In the genomic region with DNA sequence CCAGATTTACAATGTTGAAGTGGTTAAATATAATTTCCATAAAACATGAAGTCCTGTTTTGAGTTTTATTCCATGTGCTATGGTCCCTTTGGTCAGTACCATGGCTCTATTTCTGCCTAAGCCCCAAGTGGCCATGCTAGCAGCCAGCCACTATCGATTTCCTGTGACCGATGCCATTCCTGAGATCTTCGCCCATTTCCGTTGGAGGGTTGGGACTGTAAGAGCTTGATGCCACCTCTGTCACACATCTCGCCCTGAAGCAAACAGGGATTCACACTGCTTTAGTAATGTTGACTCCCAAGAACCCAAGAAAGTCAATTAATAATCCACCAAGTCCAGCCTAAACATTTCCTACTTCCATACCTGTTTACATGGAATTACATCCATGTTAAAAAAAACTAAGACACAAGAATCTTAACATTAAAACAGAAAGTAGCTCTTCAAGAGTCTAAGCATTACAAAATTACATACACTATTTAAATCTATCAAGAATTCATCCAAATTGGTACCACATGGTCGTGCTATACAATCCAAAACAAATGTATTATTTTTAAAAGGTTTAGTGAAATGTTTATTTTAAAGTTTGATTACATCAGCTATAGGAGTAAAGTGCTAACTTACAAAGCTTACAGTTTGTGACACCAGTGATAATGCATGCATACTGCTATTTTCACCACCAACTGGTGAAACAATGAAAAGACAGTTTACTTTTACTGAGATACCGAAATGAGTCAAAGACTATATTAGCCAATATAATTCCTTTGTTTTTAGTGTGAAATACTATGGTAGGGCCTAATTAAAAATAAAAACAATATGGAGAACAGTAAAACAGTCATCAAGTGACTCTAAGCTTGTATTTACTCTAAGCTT, we compare ENCODE assay signal across 8 cellular contexts. TPM values are rescaled to one million over a fixed set of nuclear protein-coding genes. Genes with fewer than 3 reads are reported as not detected.
DNase-seq lines count a peak whose midpoint lies in the region; ATAC-seq and TF ChIP-seq lines count a peak whose summit lies in the region.

No MANE protein-coding gene starts in this region.

- H3K9ac ChIP-seq in BLaER1 = peak overlapping the region; percentile 100
- H3K9ac ChIP-seq in HUES48 (ENCODE audit: low read depth, low read length) = peak overlapping the region; percentile 14; the same call in 1 of the 2 replicates
- H3K9ac ChIP-seq in iPS-18a (ENCODE audit: low read length) = peak overlapping the region; percentile 1

- H3K27ac Mint-ChIP-seq in activated CD8-positive, alpha-beta T cell treated with anti-CD3 and anti-CD28 coated beads for 36 hours = peak overlapping the region; percentile 99

- H3K27me3 Mint-ChIP-seq in activated CD8-positive, alpha-beta T cell treated with anti-CD3 and anti-CD28 coated beads for 36 hours = no peaks in the 10 kb centered on the region

- H3K27me3 ChIP-seq in BLaER1 = no peaks in the 10 kb centered on the region
- no peaks in the 10 kb centered on the region for H3K27me3 ChIP-seq in HUES48 (ENCODE audit: control insufficient read depth, insufficient read depth, low read length)
- H3K27me3 ChIP-seq in iPS-18a (ENCODE audit: control insufficient read depth, insufficient read depth, low read length) = no peaks in the 10 kb centered on the region
- H3K27me3 ChIP-seq in tibial artery = no peaks in the 10 kb centered on the region

- intact Hi-C loops in activated CD8-positive, alpha-beta T cell treated with anti-CD3 and anti-CD28 coated beads for 36 hours (cut with micrococcal nuclease) = loop anchor here (5.0 kb wide), 2 partner anchors 77 to 122 kb away; a partner anchor contains a TSS
- intact Hi-C loops in tibial artery (cut with DNase I; ENCODE audit: low total_unique reads) = loop anchor here (10.0 kb wide), 1 partner anchor 145 kb away; no protein-coding TSS in a partner anchor

- peak; percentile 26 for TF ChIP-seq CTCF in activated CD8-positive, alpha-beta T cell treated with anti-CD3 and anti-CD28 coated beads for 36 hours (IDR thresholded peaks at IDR 0.05)
- TF ChIP-seq CTCF in tibial artery (IDR thresholded peaks at IDR 0.05) = peak in 1 of 2 experiments; percentile 17

- POLR2A ChIA-PET in activated CD8-positive, alpha-beta T cell treated with anti-CD3 and anti-CD28 coated beads for 36 hours (lab: Charles Lee) = interaction anchor here (0.6 to 36.9 kb wide), 8 partner anchors 24 to 284 kb away, joined by 3 to 1214 read pairs (median 4); a partner anchor contains a TSS

- H3K4me3 ChIP-seq in BLaER1 = peak overlapping the region; percentile 94
- H3K4me3 ChIP-seq in HUES48 (ENCODE audit: low read depth, low read length) = peak overlapping the region; percentile 94
- H3K4me3 ChIP-seq in iPS-18a (ENCODE audit: low read length) = peak overlapping the region; percentile 93
- peak overlapping the region; percentile 88 to 92 for H3K4me3 ChIP-seq in tibial artery

- H3K9me3 ChIP-seq in BLaER1 (no peaks in the 10 kb centered on the region), HUES48 (ENCODE audit: control insufficient read depth, insufficient read depth, low read length) (no peaks in the 10 kb centered on the region), iPS-18a (ENCODE audit: control insufficient read depth, low read depth, low read length) (no peaks in the 10 kb centered on the region), tibial artery (no peaks in the 10 kb centered on the region)

- ATAC-seq in activated CD8-positive, alpha-beta T cell treated with anti-CD3 and anti-CD28 coated beads for 36 hours = no peak

- H3K36me3 ChIP-seq in BLaER1 (peaks cover 61% of the 10 kb centered on the region), HUES48 (ENCODE audit: control insufficient read depth, insufficient read depth, low read length) (peaks cover 61% of the 10 kb centered on the region), iPS-18a (ENCODE audit: control insufficient read depth, low read depth, low read length) (peaks cover 53% of the 10 kb centered on the region), tibial artery (peaks cover 54 to 60% (median 59%) of the 10 kb centered on the region in 3 donors)

- peaks cover 69% of the 10 kb centered on the region for H4K20me1 ChIP-seq in BLaER1

- H3K4me1 ChIP-seq in BLaER1 = peaks cover 65% of the 10 kb centered on the region
- peaks cover 28% of the 10 kb centered on the region for H3K4me1 ChIP-seq in HUES48 (ENCODE audit: control insufficient read depth, insufficient read depth, low read length)
- peaks cover 17% of the 10 kb centered on the region for H3K4me1 ChIP-seq in iPS-18a (ENCODE audit: control insufficient read depth, low read depth, low read length)
- peaks cover 5 to 73% (median 48%) of the 10 kb centered on the region in 4 donors for H3K4me1 ChIP-seq in tibial artery

- peak overlapping the region; percentile 92 for H3K4me3 Mint-ChIP-seq in activated CD8-positive, alpha-beta T cell treated with anti-CD3 and anti-CD28 coated beads for 36 hours

- H3K4me2 ChIP-seq in BLaER1 = peak overlapping the region; percentile 85

- peaks cover 48% of the 10 kb centered on the region for H3K4me1 Mint-ChIP-seq in activated CD8-positive, alpha-beta T cell treated with anti-CD3 and anti-CD28 coated beads for 36 hours (ENCODE audit: low read depth)

- H3K27ac ChIP-seq in BLaER1 = no peak overlapping the region
- H3K27ac ChIP-seq in HUES48 (ENCODE audit: low read depth, low read length) = no peak overlapping the region
- H3K27ac ChIP-seq in iPS-18a (ENCODE audit: low read length) = no peak overlapping the region
- peak overlapping the region in 1 of 2 donors; percentile 99 for H3K27ac ChIP-seq in tibial artery

- H3K9me3 Mint-ChIP-seq in activated CD8-positive, alpha-beta T cell treated with anti-CD3 and anti-CD28 coated beads for 36 hours = no peaks in the 10 kb centered on the region

- H3K36me3 Mint-ChIP-seq in activated CD8-positive, alpha-beta T cell treated with anti-CD3 and anti-CD28 coated beads for 36 hours (ENCODE audit: low read depth) = peaks cover 71% of the 10 kb centered on the region

- DNase-seq in activated CD8-positive, alpha-beta T cell treated with anti-CD3 and anti-CD28 coated beads for 36 hours = no peak
- no peak for DNase-seq in tibial artery
- DNase-seq in amygdala (lab: John Stamatoyannopoulos, UW) = no peak
- DNase-seq in globus pallidus (ENCODE audit: low spot score) = no peak
- DNase-seq in stimulated activated CD4-positive, alpha-beta T cell treated with anti-CD3 and anti-CD28 coated beads, Interleukin-1b, Interleukin-23, amount 100 ng/mL, for 48 hours = no peak

- CTCF ChIA-PET in activated CD8-positive, alpha-beta T cell treated with anti-CD3 and anti-CD28 coated beads for 36 hours (lab: Charles Lee) = interaction anchor here (0.6 to 1.9 kb wide), 9 partner anchors 20 to 122 kb away, joined by 3 to 7 read pairs (median 4); a partner anchor contains a TSS

RNA-seq across cellular contexts. Expression of a gene that starts 2.5 kb away (rescaled TPM):
- total RNA-seq in activated CD8-positive, alpha-beta T cell treated with anti-CD3 and anti-CD28 coated beads for 36 hours = 100 to 1,000 TPM; 317 to 321 TPM

RNA-seq across cellular contexts. Expression of a gene that starts 32.3 kb away (rescaled TPM):
- total RNA-seq in activated CD8-positive, alpha-beta T cell treated with anti-CD3 and anti-CD28 coated beads for 36 hours = 10 to 100 TPM; 57.9 to 58.8 TPM

RNA-seq across cellular contexts. Expression of a gene that starts 40.3 kb away (rescaled TPM):
- total RNA-seq in activated CD8-positive, alpha-beta T cell treated with anti-CD3 and anti-CD28 coated beads for 36 hours = 100 to 1,000 TPM; 146 to 148 TPM

RNA-seq across cellular contexts. Expression of a gene that starts 40.4 kb away (rescaled TPM):
- total RNA-seq in activated CD8-positive, alpha-beta T cell treated with anti-CD3 and anti-CD28 coated beads for 36 hours = 10 to 100 TPM; 39.7 to 40.8 TPM

Comparison
In these comparisons a context has a peak if more than half of its experiments do, and no peak if none do; other contexts are left out.
1. H3K9ac ChIP-seq: peak in every context shown above with its lines; median percentile 100 in BLaER1; 14 in HUES48; 1 in iPS-18a.